Comparison of ENCODE assay signal across 8 cellular contexts in genomic region chr5:107248065-107248695, GRCh38.
DNase-seq lines count a peak whose midpoint lies in the region; ATAC-seq and TF ChIP-seq lines count a peak whose summit lies in the region.

No MANE protein-coding gene starts in this region.

- H3K4me2 ChIP-seq in mammary epithelial cell (ENCODE audit: insufficient read depth, low read depth, low read length): no peak overlapping the region

- H4K20me1 ChIP-seq in mammary epithelial cell (ENCODE audit: insufficient read depth, low read length): no peaks in the 10 kb centered on the region

- no peak overlapping the region for H3K9ac ChIP-seq in mammary epithelial cell (ENCODE audit: insufficient read depth, low read length)

- H2AFZ ChIP-seq in mammary epithelial cell (ENCODE audit: low read depth, low read length): no peak overlapping the region

- 55% methylated on average over 10 of the region's 10 CpGs for WGBS in mammary epithelial cell (ENCODE audit: low coverage, missing lambda C conversion rate)

- dilution Hi-C loops in mammary epithelial cell (cut with HindIII; ENCODE audit: low sequenced_read_pairs): no loop called here

- TF ChIP-seq POLR2A in Peyer's patch (IDR thresholded peaks at IDR 0.05): no peak

- H3K27me3 ChIP-seq in Peyer's patch: no peaks in the 10 kb centered on the region
- no peaks in the 10 kb centered on the region for H3K27me3 ChIP-seq in mammary epithelial cell (ENCODE audit: insufficient read depth, low read length)

- H3K9me3 ChIP-seq in Peyer's patch (no peaks in the 10 kb centered on the region), mammary epithelial cell (replicated peaks; ENCODE audit: insufficient read depth, low read length) (no peaks in the 10 kb centered on the region)

- CTCF ChIA-PET in mammary epithelial cell (lab: Charles Lee; ENCODE audit: low non-redundant PET): interaction anchor here (0.6 kb wide), 3 partner anchors 32 to 345 kb away, joined by 3 to 4 read pairs (median 4); no protein-coding TSS in a partner anchor

- intact Hi-C loops in mammary epithelial cell (cut with micrococcal nuclease): loop anchor here (1.0 to 2.0 kb wide), 3 partner anchors 144 to 425 kb away; no protein-coding TSS in a partner anchor

- peak; percentile 51 for ATAC-seq in HG02938 (IDR thresholded peaks at IDR 0.05; ENCODE audit: unreplicated experiment)
- ATAC-seq in HG03025 (IDR thresholded peaks at IDR 0.05; ENCODE audit: low FRiP score, unreplicated experiment): no peak

- H3K4me1 ChIP-seq in Peyer's patch: no peaks in the 10 kb centered on the region
- no peaks in the 10 kb centered on the region for H3K4me1 ChIP-seq in mammary epithelial cell (ENCODE audit: insufficient read depth, low read length)

- no peaks in the 10 kb centered on the region for H3K79me2 ChIP-seq in mammary epithelial cell (ENCODE audit: insufficient read depth, low read length)

- in situ Hi-C loops in mammary epithelial cell (cut with MboI; ENCODE audit: low sequenced_read_pairs in 2 of 2): no loop called here

- TF ChIP-seq CTCF in Peyer's patch (IDR thresholded peaks at IDR 0.05) (peak in 4 of 6 experiments; percentile 38 to 52 (median 48)), mammary epithelial cell (conservative IDR thresholded peaks at IDR 0.05 in 1 of 2, IDR thresholded peaks at IDR 0.05 in 1 of 2; ENCODE audit: extremely low read depth in 1 of 2, insufficient read depth in 1 of 2, low read depth in 1 of 2, low read length in 2 of 2) (peak; percentile 77 to 81)

- no peak overlapping the region for H3K4me3 ChIP-seq in Peyer's patch
- H3K4me3 ChIP-seq in mammary epithelial cell (replicated peaks in 1 of 3; ENCODE audit: insufficient read depth in 1 of 3, low read depth in 2 of 3, low read length in 3 of 3): no peak overlapping the region

- BruUV-seq in mammary epithelial cell (replicated peaks; lab: Mats Ljungman, UMichigan): no TSS peak

- H3K27ac ChIP-seq in Peyer's patch (no peak overlapping the region), mammary epithelial cell (ENCODE audit: insufficient read depth, low read depth, low read length) (no peak overlapping the region)

- H3K36me3 ChIP-seq in Peyer's patch (no peaks in the 10 kb centered on the region), mammary epithelial cell (ENCODE audit: insufficient read depth, low read length) (no peaks in the 10 kb centered on the region)

- DNase-seq in SIG-M5 treated with dmso at 0.1 percent for 504 hours (lab: John Stamatoyannopoulos, UW; ENCODE audit: unreplicated experiment): peak; percentile 42
- DNase-seq in SIG-M5 (lab: John Stamatoyannopoulos, UW): no peak
- peak in 2 of 3 donors; percentile 16 to 63 for DNase-seq in Peyer's patch
- peak; percentile 30 for DNase-seq in mammary epithelial cell
- peak; percentile 61 for DNase-seq in left kidney (ENCODE audit: low read depth, low spot score)
- DNase-seq in stimulated activated CD8-positive, alpha-beta memory T cell treated with anti-CD3 and anti-CD28 coated beads, Interleukin-7, amount 100 ng/mL, for 24 hours (ENCODE audit: low read depth): peak; percentile 2
